In the genomic region with DNA sequence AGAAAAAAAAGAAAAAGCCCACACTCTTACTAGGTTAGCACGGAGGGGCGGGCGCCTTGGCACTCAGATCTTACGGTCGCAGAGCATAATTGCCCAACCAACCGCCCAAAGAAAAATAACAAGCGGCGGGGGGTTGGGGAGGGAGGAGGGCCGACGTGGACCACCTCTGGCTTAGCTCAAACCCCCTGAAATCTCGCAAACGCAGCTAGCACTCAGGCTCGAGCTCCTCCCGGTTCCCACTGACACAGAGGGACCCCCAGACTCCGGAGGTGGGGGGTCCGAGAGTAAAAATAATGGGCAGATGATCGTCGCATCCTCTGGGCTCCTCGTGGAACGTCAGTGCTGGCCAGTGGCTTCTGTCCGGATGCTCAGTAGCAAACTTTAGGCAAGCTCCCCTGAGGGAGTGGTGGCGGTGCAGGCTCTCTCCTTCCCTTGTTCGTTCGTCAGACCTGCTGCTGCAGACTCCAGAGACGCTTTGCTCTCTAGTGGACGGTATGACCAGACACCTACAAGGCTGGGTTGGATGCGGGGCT, we compare ENCODE assay signal across 10 cellular contexts. TPM values are rescaled to one million over a fixed set of nuclear protein-coding genes. Genes with fewer than 3 reads are reported as not detected.
A peak's percentile ranks its signal among the peaks of the same experiment; 100 is the strongest.
DNase-seq lines count a peak whose midpoint lies in the region; ATAC-seq, FAIRE-seq and TF ChIP-seq lines count a peak whose summit lies in the region.
"Had no signal": no experiment of that assay in that cellular context is flagged by ENCODE, and none has a peak within 500 bp of the region (broad histone marks: within the 10 kb centered on the region; RNA-seq: fewer than 3 reads in every experiment).

No MANE protein-coding gene starts in this region.

- H3K4me3 ChIP-seq in iPS-20b (ENCODE audit: low read length), result peak overlapping the region; percentile 47; the same call in 1 of the 2 replicates

- H3K27ac Mint-ChIP-seq in activated CD4-positive, alpha-beta T cell treated with anti-CD3 and anti-CD28 coated beads for 36 hours, result no peak overlapping the region
- peak overlapping the region; percentile 81 to 88 for H3K27ac Mint-ChIP-seq in T-cell

- no peaks in the 10 kb centered on the region for H3K9me3 Mint-ChIP-seq in activated CD4-positive, alpha-beta T cell treated with anti-CD3 and anti-CD28 coated beads for 36 hours (ENCODE audit: low read depth)
- no peaks in the 10 kb centered on the region for H3K9me3 Mint-ChIP-seq in T-cell
- H3K9me3 Mint-ChIP-seq: stimulated activated naive CD8-positive, alpha-beta T cell treated with anti-CD3 and anti-CD28 coated beads, Interleukin-15, Interleukin-2, amounts not matched to agents 100 ng/mL and 50 ng/mL, for 24 hours had no signal

- H3K36me3 Mint-ChIP-seq in activated CD4-positive, alpha-beta T cell treated with anti-CD3 and anti-CD28 coated beads for 36 hours (ENCODE audit: low read depth), result no peaks in the 10 kb centered on the region
- H3K36me3 Mint-ChIP-seq in T-cell, result no peaks in the 10 kb centered on the region

- H3K4me3 Mint-ChIP-seq in activated CD4-positive, alpha-beta T cell treated with anti-CD3 and anti-CD28 coated beads for 36 hours, result peak overlapping the region; percentile 72
- H3K4me3 Mint-ChIP-seq in T-cell, result peak overlapping the region; percentile 64 to 79 (median 72)

- H3K27ac ChIP-seq in iPS-20b (ENCODE audit: low read length) (no peak overlapping the region), substantia nigra (ENCODE audit: low read depth, low read length, poor library complexity, severe bottlenecking) (peak overlapping the region; percentile 82)

- no peaks in the 10 kb centered on the region for H3K36me3 ChIP-seq in iPS-20b (ENCODE audit: insufficient read depth, low read depth, low read length)

- CTCF ChIA-PET in activated CD4-positive, alpha-beta T cell treated with anti-CD3 and anti-CD28 coated beads for 36 hours (lab: Charles Lee), result interaction anchor here (1.2 to 1.5 kb wide), 2 partner anchors 15 to 24 kb away, joined by 4 to 5 read pairs; no protein-coding TSS in a partner anchor
- CTCF ChIA-PET in T-cell (lab: Charles Lee), result interaction anchor here in 1 of 2 donors (0.7 to 1.1 kb wide), 2 partner anchors 25 to 98 kb away, joined by 3 read pairs; partner anchors contain the start of genes AAMP and PNKD

- FAIRE-seq in H54 (lab: Jason Lieb, UNC), result no peak
- no peak for FAIRE-seq in frontal cortex (lab: Jason Lieb, UNC)

- POLR2A ChIA-PET in activated CD4-positive, alpha-beta T cell treated with anti-CD3 and anti-CD28 coated beads for 36 hours (lab: Charles Lee), result no interaction called here
- POLR2A ChIA-PET in T-cell (lab: Charles Lee), result interaction anchor here in 1 of 2 donors (0.5 kb wide), 1 partner anchor 12 kb away, joined by 4 read pairs; no protein-coding TSS in a partner anchor

- intact Hi-C loops in activated CD4-positive, alpha-beta T cell treated with anti-CD3 and anti-CD28 coated beads for 36 hours (cut with DNase I, micrococcal nuclease), result no loop called here

- no peaks in the 10 kb centered on the region for H3K27me3 Mint-ChIP-seq in activated CD4-positive, alpha-beta T cell treated with anti-CD3 and anti-CD28 coated beads for 36 hours
- H3K27me3 Mint-ChIP-seq in T-cell, result no peaks in the 10 kb centered on the region
- H3K27me3 Mint-ChIP-seq: stimulated activated naive CD8-positive, alpha-beta T cell treated with anti-CD3 and anti-CD28 coated beads, Interleukin-15, Interleukin-2, amounts not matched to agents 100 ng/mL and 50 ng/mL, for 24 hours had no signal

- no peaks in the 10 kb centered on the region for H3K9me3 ChIP-seq in iPS-20b (ENCODE audit: insufficient read depth, low read depth, low read length)

- H3K9ac ChIP-seq in iPS-20b (ENCODE audit: low read depth, low read length), result no peak overlapping the region

- DNase-seq in activated CD4-positive, alpha-beta T cell treated with anti-CD3 and anti-CD28 coated beads for 36 hours, result no peak
- no peak for DNase-seq in activated CD4-positive, alpha-beta T cell treated with anti-CD3 and anti-CD28 coated beads for 1 hour
- DNase-seq in T-cell, result peak in 1 of 34 experiments; percentile 15
- no peak for DNase-seq in substantia nigra (lab: John Stamatoyannopoulos, UW)
- DNase-seq in H54 (ENCODE audit: insufficient read length, low spot score), result no peak
- no peak for DNase-seq in NCI-H446 treated with DMSO at 0.1 percent for 48 hours (lab: John Stamatoyannopoulos, UW)
- no peak for DNase-seq in frontal cortex (ENCODE audit: low spot score in 2 of 2)
- DNase-seq: DND-41 had no signal

- peaks cover 20% of the 10 kb centered on the region for H3K4me1 Mint-ChIP-seq in activated CD4-positive, alpha-beta T cell treated with anti-CD3 and anti-CD28 coated beads for 36 hours
- H3K4me1 Mint-ChIP-seq in T-cell, result peaks cover 26 to 32% (median 32%) of the 10 kb centered on the region in 3 donors

- TF ChIP-seq POLR2A in H54 (IDR thresholded peaks at IDR 0.05; ENCODE audit: low read depth, low read length), result no peak

- no peaks in the 10 kb centered on the region for H3K4me1 ChIP-seq in iPS-20b (ENCODE audit: insufficient read depth, low read length)

- H3K27me3 ChIP-seq in iPS-20b (ENCODE audit: insufficient read depth, low read length), result peaks cover 7% of the 10 kb centered on the region; the same call in 1 of the 2 replicates

- no peak for ATAC-seq in activated CD4-positive, alpha-beta T cell treated with anti-CD3 and anti-CD28 coated beads for 36 hours
- ATAC-seq in T-cell (replicated peaks in 1 of 4), result no peak

RNA-seq across cellular contexts. Expression of gene CATIP, which starts 12.0 kb away (rescaled TPM):
- total RNA-seq in activated CD4-positive, alpha-beta T cell treated with anti-CD3 and anti-CD28 coated beads for 36 hours, result not detected
- total RNA-seq in T-cell (not detected), frontal cortex (not detected)

RNA-seq across cellular contexts. Expression of gene SLC11A1, which starts 13.4 kb away (rescaled TPM):
- under 1 TPM; 0.05 to 0.09 TPM for total RNA-seq in activated CD4-positive, alpha-beta T cell treated with anti-CD3 and anti-CD28 coated beads for 36 hours
- total RNA-seq in T-cell, result 1 to 10 TPM in 1 of 5 donors, under 1 TPM in 4; 0.40 to 1.2 (median 0.79) TPM
- total RNA-seq in frontal cortex, result 0.82 TPM

RNA-seq across cellular contexts. Expression of gene CTDSP1, which starts 31.0 kb away (rescaled TPM):
- 10 to 100 TPM; 57.7 to 65.4 TPM for total RNA-seq in activated CD4-positive, alpha-beta T cell treated with anti-CD3 and anti-CD28 coated beads for 36 hours
- total RNA-seq in T-cell (100 to 1,000 TPM; 105 to 200 (median 195) TPM), frontal cortex (7.7 TPM)

RNA-seq across cellular contexts. Expression of gene VIL1, which starts 50.2 kb away (rescaled TPM):
- not detected for total RNA-seq in activated CD4-positive, alpha-beta T cell treated with anti-CD3 and anti-CD28 coated beads for 36 hours
- total RNA-seq in T-cell, result under 1 TPM; 0.23 to 0.67 (median 0.51) TPM
- total RNA-seq in frontal cortex, result not detected
